ENCODE assay signal across 1 cellular context in genomic region chr19:1154731-1155351, GRCh38.
TF ChIP-seq lines count a peak whose summit lies in the region.

No MANE protein-coding gene starts in this region.

TF ChIP-seq in SK-N-SH, 30 proteins besides CTCF, POLR2A, EP300 and RAD21 (continued from another document):
- no peak for TF ChIP-seq ZBTB33 (IDR thresholded peaks at IDR 0.05; ENCODE audit: borderline replicate concordance, low read depth)
- TF ChIP-seq, protein P1, sequence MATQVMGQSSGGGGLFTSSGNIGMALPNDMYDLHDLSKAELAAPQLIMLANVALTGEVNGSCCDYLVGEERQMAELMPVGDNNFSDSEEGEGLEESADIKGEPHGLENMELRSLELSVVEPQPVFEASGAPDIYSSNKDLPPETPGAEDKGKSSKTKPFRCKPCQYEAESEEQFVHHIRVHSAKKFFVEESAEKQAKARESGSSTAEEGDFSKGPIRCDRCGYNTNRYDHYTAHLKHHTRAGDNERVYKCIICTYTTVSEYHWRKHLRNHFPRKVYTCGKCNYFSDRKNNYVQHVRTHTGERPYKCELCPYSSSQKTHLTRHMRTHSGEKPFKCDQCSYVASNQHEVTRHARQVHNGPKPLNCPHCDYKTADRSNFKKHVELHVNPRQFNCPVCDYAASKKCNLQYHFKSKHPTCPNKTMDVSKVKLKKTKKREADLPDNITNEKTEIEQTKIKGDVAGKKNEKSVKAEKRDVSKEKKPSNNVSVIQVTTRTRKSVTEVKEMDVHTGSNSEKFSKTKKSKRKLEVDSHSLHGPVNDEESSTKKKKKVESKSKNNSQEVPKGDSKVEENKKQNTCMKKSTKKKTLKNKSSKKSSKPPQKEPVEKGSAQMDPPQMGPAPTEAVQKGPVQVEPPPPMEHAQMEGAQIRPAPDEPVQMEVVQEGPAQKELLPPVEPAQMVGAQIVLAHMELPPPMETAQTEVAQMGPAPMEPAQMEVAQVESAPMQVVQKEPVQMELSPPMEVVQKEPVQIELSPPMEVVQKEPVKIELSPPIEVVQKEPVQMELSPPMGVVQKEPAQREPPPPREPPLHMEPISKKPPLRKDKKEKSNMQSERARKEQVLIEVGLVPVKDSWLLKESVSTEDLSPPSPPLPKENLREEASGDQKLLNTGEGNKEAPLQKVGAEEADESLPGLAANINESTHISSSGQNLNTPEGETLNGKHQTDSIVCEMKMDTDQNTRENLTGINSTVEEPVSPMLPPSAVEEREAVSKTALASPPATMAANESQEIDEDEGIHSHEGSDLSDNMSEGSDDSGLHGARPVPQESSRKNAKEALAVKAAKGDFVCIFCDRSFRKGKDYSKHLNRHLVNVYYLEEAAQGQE (IDR thresholded peaks at IDR 0.05; ENCODE audit: low read depth, low read length): no peak
- no peak for TF ChIP-seq TAF1 (IDR thresholded peaks at IDR 0.05; ENCODE audit: borderline replicate concordance, low read depth, low read length)
- no peak for TF ChIP-seq USF1 (IDR thresholded peaks at IDR 0.05; ENCODE audit: borderline replicate concordance, low read depth)
- no peak for TF ChIP-seq TEAD4 (IDR thresholded peaks at IDR 0.05; ENCODE audit: borderline replicate concordance, insufficient read depth)
- no peak for TF ChIP-seq PBX3 (IDR thresholded peaks at IDR 0.05)
- TF ChIP-seq JUND (IDR thresholded peaks at IDR 0.05): no peak
- no peak for TF ChIP-seq TCF12 (IDR thresholded peaks at IDR 0.05)
- TF ChIP-seq ELF1 (IDR thresholded peaks at IDR 0.05): no peak
- TF ChIP-seq MAX (IDR thresholded peaks at IDR 0.05; ENCODE audit: low read depth): no peak
- TF ChIP-seq RCOR1 (IDR thresholded peaks at IDR 0.05; ENCODE audit: low read length): no peak
